Comparison of ENCODE assay signal across 16 cellular contexts in genomic region chr11:84164722-84165121, GRCh38.
"Had no signal": no experiment of that assay in that cellular context is flagged by ENCODE, and none has a peak within 500 bp of the region (broad histone marks: within the 10 kb centered on the region; RNA-seq: fewer than 3 reads in every experiment).

No MANE protein-coding gene starts in this region.

- H3K4me1 Mint-ChIP-seq: activated CD4-positive, alpha-beta T cell treated with anti-CD3 and anti-CD28 coated beads for 36 hours; activated CD8-positive, alpha-beta memory T cell treated with anti-CD3 and anti-CD28 coated beads, Interleukin-2, amount 10 ng/mL, durations not matched to agents 7 days and 5 days; activated naive CD4-positive, alpha-beta T cell treated with anti-CD3 and anti-CD28 coated beads, Interleukin-2, amount 10 ng/mL, durations not matched to agents 7 days and 5 days; nephron progenitor cell had no signal

- H3K4me1 ChIP-seq: ascending aorta had no signal

- H3K4me3 ChIP-seq: ascending aorta, cardiac muscle cell had no signal

- H3K36me3 ChIP-seq: ascending aorta, cardiac muscle cell had no signal

- H3K9me3 Mint-ChIP-seq: nephron progenitor cell had no signal

- DNase-seq: activated CD4-positive, alpha-beta memory T cell treated with anti-CD3 and anti-CD28 coated beads for 36 hours; activated CD4-positive, alpha-beta T cell treated with anti-CD3 and anti-CD28 coated beads for 36 hours; activated CD8-positive, alpha-beta memory T cell treated with anti-CD3 and anti-CD28 coated beads, Interleukin-2, amount 10 ng/mL, durations not matched to agents 7 days and 5 days; activated naive CD4-positive, alpha-beta T cell treated with anti-CD3 and anti-CD28 coated beads, Interleukin-2, amount 10 ng/mL, durations not matched to agents 7 days and 5 days; activated T-cell treated with anti-CD3 and anti-CD28 coated beads, Interleukin-2, amount 50 U/mL, for 1 hour; foreskin fibroblast; hippocampal formation; kidney; nephron progenitor cell; stimulated activated CD4-positive, alpha-beta T cell treated with anti-CD3 and anti-CD28 coated beads, Interleukin-12 subunit alpha, Interleukin-12 subunit beta, amount 100 ng/mL, for 4 hours; stimulated activated CD4-positive, alpha-beta T cell treated with anti-CD3 and anti-CD28 coated beads, Interleukin-2, amount 100 ng/mL, for 24 hours had no signal

- H3K27me3 ChIP-seq: ascending aorta, cardiac muscle cell had no signal

- H3K27ac ChIP-seq: ascending aorta, cardiac muscle cell had no signal

- H3K4me3 Mint-ChIP-seq: activated CD4-positive, alpha-beta memory T cell treated with anti-CD3 and anti-CD28 coated beads for 36 hours; activated CD4-positive, alpha-beta T cell treated with anti-CD3 and anti-CD28 coated beads for 36 hours; activated CD8-positive, alpha-beta memory T cell treated with anti-CD3 and anti-CD28 coated beads, Interleukin-2, amount 10 ng/mL, durations not matched to agents 7 days and 5 days; activated naive CD4-positive, alpha-beta T cell treated with anti-CD3 and anti-CD28 coated beads, Interleukin-2, amount 10 ng/mL, durations not matched to agents 7 days and 5 days; nephron progenitor cell; T-helper 1 cell treated with Interleukin-12 subunit alpha and Interleukin-12 subunit beta and Interleukin-4 antibody, amounts not matched to agents 30 μg/mL and 1 μg/mL, for 36 hours had no signal

- H3K36me3 Mint-ChIP-seq: activated CD4-positive, alpha-beta memory T cell treated with anti-CD3 and anti-CD28 coated beads for 36 hours; activated CD8-positive, alpha-beta memory T cell treated with anti-CD3 and anti-CD28 coated beads, Interleukin-2, amount 10 ng/mL, durations not matched to agents 7 days and 5 days; activated naive CD4-positive, alpha-beta T cell treated with anti-CD3 and anti-CD28 coated beads, Interleukin-2, amount 10 ng/mL, durations not matched to agents 7 days and 5 days had no signal

- H3K27me3 Mint-ChIP-seq: activated CD4-positive, alpha-beta memory T cell treated with anti-CD3 and anti-CD28 coated beads for 36 hours; activated CD4-positive, alpha-beta T cell treated with anti-CD3 and anti-CD28 coated beads for 36 hours; activated CD8-positive, alpha-beta memory T cell treated with anti-CD3 and anti-CD28 coated beads, Interleukin-2, amount 10 ng/mL, durations not matched to agents 7 days and 5 days; activated naive CD4-positive, alpha-beta T cell treated with anti-CD3 and anti-CD28 coated beads, Interleukin-2, amount 10 ng/mL, durations not matched to agents 7 days and 5 days had no signal

- ATAC-seq: activated CD4-positive, alpha-beta T cell treated with anti-CD3 and anti-CD28 coated beads for 36 hours; activated CD8-positive, alpha-beta memory T cell treated with anti-CD3 and anti-CD28 coated beads, Interleukin-2, amount 10 ng/mL, durations not matched to agents 7 days and 5 days; esophagus mucosa had no signal

- H3K27ac Mint-ChIP-seq: activated CD4-positive, alpha-beta memory T cell treated with anti-CD3 and anti-CD28 coated beads for 36 hours; activated CD4-positive, alpha-beta T cell treated with anti-CD3 and anti-CD28 coated beads for 36 hours; activated CD8-positive, alpha-beta memory T cell treated with anti-CD3 and anti-CD28 coated beads, Interleukin-2, amount 10 ng/mL, durations not matched to agents 7 days and 5 days; activated naive CD4-positive, alpha-beta T cell treated with anti-CD3 and anti-CD28 coated beads, Interleukin-2, amount 10 ng/mL, durations not matched to agents 7 days and 5 days; activated T-helper 2 cell treated with anti-CD3 and anti-CD28 coated beads, Interferon-gamma antibody, Interleukin-2, Interleukin-4, amounts not matched to agents 10 μg/mL and 5 μg/mL and 100 μg/mL, durations not matched to agents 14 hours and 24 hours and 36 hours; nephron progenitor cell; T-helper 1 cell treated with Interleukin-12 subunit alpha and Interleukin-12 subunit beta and Interleukin-4 antibody, amounts not matched to agents 30 μg/mL and 1 μg/mL, for 36 hours had no signal
